ENCODE assay signal across 8 cellular contexts in the genomic region with DNA sequence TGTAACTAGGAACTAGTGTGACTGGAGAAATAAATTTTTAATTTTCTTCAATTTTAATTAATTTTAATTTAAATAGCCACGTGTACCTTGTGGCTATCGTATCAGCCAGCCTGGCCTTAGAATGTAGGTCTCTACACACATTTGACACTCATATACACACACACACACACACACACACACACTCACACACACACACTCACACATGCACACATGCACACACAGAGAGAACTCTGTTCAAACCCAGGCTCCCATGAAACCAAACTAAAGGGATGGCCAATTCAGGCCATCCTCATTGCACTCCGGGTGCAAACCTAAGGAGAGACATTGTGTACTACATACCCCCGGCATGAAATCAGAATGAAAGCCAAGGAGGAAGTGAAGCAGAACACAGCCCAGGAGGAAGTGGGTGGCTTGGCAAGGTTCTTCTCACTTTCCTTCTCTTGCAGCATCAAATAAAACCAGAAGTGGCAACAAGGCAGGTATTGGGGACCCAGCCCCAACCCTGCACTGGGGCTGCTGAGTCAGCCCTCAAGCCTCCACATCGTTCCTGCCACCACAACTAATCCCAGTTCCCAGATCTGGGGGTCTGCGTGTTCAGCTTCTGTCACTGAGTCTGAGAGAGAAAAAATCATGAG. TPM values are rescaled to one million over a fixed set of nuclear protein-coding genes. Genes with fewer than 3 reads are reported as not detected.
A peak's percentile ranks its signal among the peaks of the same experiment; 100 is the strongest.
DNase-seq lines count a peak whose midpoint lies in the region; ATAC-seq, FAIRE-seq and TF ChIP-seq lines count a peak whose summit lies in the region.

No MANE protein-coding gene starts in this region.

- H3K4me3 Mint-ChIP-seq in activated CD8-positive, alpha-beta T cell treated with anti-CD3 and anti-CD28 coated beads for 36 hours = peak overlapping the region; percentile 62
- peak overlapping the region; percentile 6 to 86 (median 69) for H3K4me3 Mint-ChIP-seq in naive B cell

- in situ Hi-C loops in ACHN (cut with HindIII; ENCODE audit: low pct_ligation_motif_present, low pct_unique_long_range_greater_than_20kb, low sequenced_read_pairs) = no loop called here

- TF ChIP-seq CTCF in activated CD8-positive, alpha-beta T cell treated with anti-CD3 and anti-CD28 coated beads for 36 hours (IDR thresholded peaks at IDR 0.05) = no peak

- peaks cover 19% of the 10 kb centered on the region for H3K4me1 Mint-ChIP-seq in activated CD8-positive, alpha-beta T cell treated with anti-CD3 and anti-CD28 coated beads for 36 hours (ENCODE audit: low read depth)
- H3K4me1 Mint-ChIP-seq in naive B cell = peaks cover 17 to 30% (median 19%) of the 10 kb centered on the region in 3 donors

- H3K36me3 Mint-ChIP-seq in activated CD8-positive, alpha-beta T cell treated with anti-CD3 and anti-CD28 coated beads for 36 hours (ENCODE audit: low read depth) = no peaks in the 10 kb centered on the region
- no peaks in the 10 kb centered on the region for H3K36me3 Mint-ChIP-seq in naive B cell

- no peak for FAIRE-seq in RCC 7860 (lab: Jason Lieb, UNC)

- CTCF ChIA-PET in activated CD8-positive, alpha-beta T cell treated with anti-CD3 and anti-CD28 coated beads for 36 hours (lab: Charles Lee) = interaction anchor here (0.9 to 1.1 kb wide), 6 partner anchors 10 to 168 kb away, joined by 3 to 9 read pairs (median 4); no protein-coding TSS in a partner anchor

- H3K9me3 Mint-ChIP-seq in activated CD8-positive, alpha-beta T cell treated with anti-CD3 and anti-CD28 coated beads for 36 hours = no peaks in the 10 kb centered on the region
- peaks cover 0 to 3% (median 0%) of the 10 kb centered on the region in 7 donors for H3K9me3 Mint-ChIP-seq in naive B cell

- POLR2A ChIA-PET in activated CD8-positive, alpha-beta T cell treated with anti-CD3 and anti-CD28 coated beads for 36 hours (lab: Charles Lee) = no interaction called here

- H3K27ac Mint-ChIP-seq in activated CD8-positive, alpha-beta T cell treated with anti-CD3 and anti-CD28 coated beads for 36 hours = peak overlapping the region; percentile 86
- H3K27ac Mint-ChIP-seq in naive B cell = peak overlapping the region; percentile 58 to 97 (median 80)

- peaks cover 1% of the 10 kb centered on the region for H3K27me3 Mint-ChIP-seq in activated CD8-positive, alpha-beta T cell treated with anti-CD3 and anti-CD28 coated beads for 36 hours
- peaks cover 0 to 3% (median 0%) of the 10 kb centered on the region in 3 donors for H3K27me3 Mint-ChIP-seq in naive B cell

- DNase-seq in CD1c-positive myeloid dendritic cell (ENCODE audit: extremely low spot score) = peak; percentile 71
- DNase-seq in activated CD8-positive, alpha-beta T cell treated with anti-CD3 and anti-CD28 coated beads for 36 hours = peak; percentile 54
- DNase-seq in naive B cell = peak; percentile 71
- DNase-seq in RCC 7860 (ENCODE audit: low spot score) = no peak
- no peak for DNase-seq in ACHN
- DNase-seq in DMS53 (lab: John Stamatoyannopoulos, UW) = no peak

- intact Hi-C loops in activated CD8-positive, alpha-beta T cell treated with anti-CD3 and anti-CD28 coated beads for 36 hours (cut with micrococcal nuclease) = no loop called here

- ATAC-seq in GM19397 (IDR thresholded peaks at IDR 0.05; ENCODE audit: unreplicated experiment) (peak; percentile 85), HG03432 (IDR thresholded peaks at IDR 0.05; ENCODE audit: unreplicated experiment) (peak; percentile 90), naive B cell (ENCODE audit: low read depth in 2 of 2) (peak; percentile 96 to 97)
- ATAC-seq in activated CD8-positive, alpha-beta T cell treated with anti-CD3 and anti-CD28 coated beads for 36 hours = peak; percentile 84

RNA-seq across cellular contexts. Expression of gene CHPT1, which starts 26.2 kb away (rescaled TPM):
- total RNA-seq in activated CD8-positive, alpha-beta T cell treated with anti-CD3 and anti-CD28 coated beads for 36 hours = 10 to 100 TPM; 15.2 to 15.8 TPM
- 100 to 1,000 TPM in 3 of 6 donors, 10 to 100 TPM in 3; 88.3 to 185 (median 105) TPM for polyA plus RNA-seq in naive B cell (ENCODE audit: low read depth in 6 of 6)

Comparison
In these comparisons a context has a peak if more than half of its experiments do, and no peak if none do; other contexts are left out.
1. DNase-seq: peak in CD1c-positive myeloid dendritic cell (single experiment), activated CD8-positive, alpha-beta T cell treated with anti-CD3 and anti-CD28 coated beads for 36 hours (single experiment) and naive B cell (single experiment); none in RCC 7860 (single experiment), ACHN (single experiment) and DMS53 (single experiment).
2. Peak in every context shown above with its lines, with median percentiles within 50 percentile points of each other: ATAC-seq.